ENCODE assay signal across 8 cellular contexts in the genomic region with DNA sequence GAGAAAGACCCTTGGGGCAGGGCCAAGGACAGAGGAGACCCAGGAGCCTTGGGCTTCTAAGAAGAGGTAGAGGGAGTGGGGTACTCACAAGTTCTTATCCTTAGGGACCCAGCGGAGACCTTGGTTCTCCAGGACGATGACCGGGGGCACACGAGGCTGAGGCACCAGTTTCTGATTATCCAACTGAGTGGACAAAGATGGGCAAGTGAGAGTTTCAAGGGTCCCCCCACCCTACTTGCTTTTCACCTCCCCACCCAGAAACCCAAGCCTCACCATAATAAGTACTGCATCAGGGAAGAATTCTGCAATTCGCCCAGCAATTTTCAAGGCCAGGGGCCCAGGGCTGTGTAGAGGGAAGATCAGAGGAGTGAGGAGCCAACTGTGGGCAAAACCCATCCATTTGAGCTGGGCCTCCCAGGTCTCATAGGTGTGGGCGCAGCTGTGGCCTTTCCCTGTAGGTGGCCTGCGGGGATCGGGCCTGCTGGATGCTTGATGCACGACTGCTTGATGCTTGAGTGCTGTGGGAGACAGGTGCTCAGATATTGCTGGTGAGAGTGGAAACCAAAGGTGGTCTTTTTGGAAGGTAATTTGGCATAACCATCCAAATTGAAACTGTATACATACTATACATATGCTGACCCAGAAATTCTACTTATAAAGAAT. TPM values are rescaled to one million over a fixed set of nuclear protein-coding genes. Genes with fewer than 3 reads are reported as not detected.
DNase-seq lines count a peak whose midpoint lies in the region; ATAC-seq and TF ChIP-seq lines count a peak whose summit lies in the region.

No MANE protein-coding gene starts in this region.

- H3K9ac ChIP-seq in HUES48 (ENCODE audit: low read depth, low read length): no peak overlapping the region

- peaks cover 44% of the 10 kb centered on the region for H3K4me1 ChIP-seq in CD8-positive, alpha-beta T cell (ENCODE audit: insufficient read depth, low read length)
- peaks cover 9% of the 10 kb centered on the region for H3K4me1 ChIP-seq in HUES48 (ENCODE audit: control insufficient read depth, insufficient read depth, low read length)

- H3K27me3 ChIP-seq in CD8-positive, alpha-beta T cell (ENCODE audit: insufficient read depth, low read length): no peaks in the 10 kb centered on the region
- no peaks in the 10 kb centered on the region for H3K27me3 ChIP-seq in HUES48 (ENCODE audit: control insufficient read depth, insufficient read depth, low read length)

- peaks cover 60% of the 10 kb centered on the region for H3K36me3 Mint-ChIP-seq in CD8-positive, alpha-beta T cell
- peaks cover 57% of the 10 kb centered on the region for H3K36me3 Mint-ChIP-seq in activated naive CD8-positive, alpha-beta T cell treated with anti-CD3 and anti-CD28 coated beads for 36 hours
- peaks cover 23% of the 10 kb centered on the region for H3K36me3 Mint-ChIP-seq in natural killer cell treated with Interleukin-12 subunit alpha and Interleukin-12 subunit beta and Interleukin-15 and Interleukin-18, amount 100 ng/mL, for 72 hours

- H3K27ac Mint-ChIP-seq in CD8-positive, alpha-beta T cell: no peak overlapping the region
- peak overlapping the region; percentile 77 for H3K27ac Mint-ChIP-seq in activated naive CD8-positive, alpha-beta T cell treated with anti-CD3 and anti-CD28 coated beads for 36 hours
- H3K27ac Mint-ChIP-seq in natural killer cell treated with Interleukin-12 subunit alpha and Interleukin-12 subunit beta and Interleukin-15 and Interleukin-18, amount 100 ng/mL, for 72 hours: peak overlapping the region; percentile 86 to 97

- H3K9me3 Mint-ChIP-seq in CD8-positive, alpha-beta T cell: no peaks in the 10 kb centered on the region
- no peaks in the 10 kb centered on the region for H3K9me3 Mint-ChIP-seq in activated naive CD8-positive, alpha-beta T cell treated with anti-CD3 and anti-CD28 coated beads for 36 hours
- no peaks in the 10 kb centered on the region for H3K9me3 Mint-ChIP-seq in natural killer cell treated with Interleukin-12 subunit alpha and Interleukin-12 subunit beta and Interleukin-15 and Interleukin-18, amount 100 ng/mL, for 72 hours

- H3K4me3 Mint-ChIP-seq in CD8-positive, alpha-beta T cell: peak overlapping the region; percentile 35
- H3K4me3 Mint-ChIP-seq in activated naive CD8-positive, alpha-beta T cell treated with anti-CD3 and anti-CD28 coated beads for 36 hours: peak overlapping the region; percentile 96
- peak overlapping the region; percentile 85 for H3K4me3 Mint-ChIP-seq in natural killer cell treated with Interleukin-12 subunit alpha and Interleukin-12 subunit beta and Interleukin-15 and Interleukin-18, amount 100 ng/mL, for 72 hours

- POLR2A ChIA-PET in CD8-positive, alpha-beta T cell (lab: Charles Lee): interaction anchor here (1.0 to 2.5 kb wide), 2 partner anchors 13 to 30 kb away, joined by 3 to 9 read pairs; no protein-coding TSS in a partner anchor

- DNase-seq in CD8-positive, alpha-beta T cell: no peak
- peak; percentile 38 for DNase-seq in activated naive CD8-positive, alpha-beta T cell treated with anti-CD3 and anti-CD28 coated beads for 36 hours
- no peak for DNase-seq in natural killer cell treated with Interleukin-12 subunit alpha and Interleukin-12 subunit beta and Interleukin-15 and Interleukin-18, amount 100 ng/mL, for 72 hours (ENCODE audit: low spot score)
- DNase-seq in NCI-H1694 (lab: John Stamatoyannopoulos, UW) (no peak), SK-N-DZ (ENCODE audit: low spot score) (no peak)

- no peak for TF ChIP-seq CTCF in CD8-positive, alpha-beta T cell (IDR thresholded peaks at IDR 0.05)

- H3K27ac ChIP-seq in CD8-positive, alpha-beta T cell (ENCODE audit: low read depth, low read length): no peak overlapping the region
- H3K27ac ChIP-seq in HUES48 (ENCODE audit: low read depth, low read length): no peak overlapping the region

- H3K36me3 ChIP-seq in CD8-positive, alpha-beta T cell (ENCODE audit: insufficient read depth, low read length): peaks cover 27% of the 10 kb centered on the region
- peaks cover 42% of the 10 kb centered on the region for H3K36me3 ChIP-seq in HUES48 (ENCODE audit: control insufficient read depth, insufficient read depth, low read length)

- intact Hi-C loops in CD8-positive, alpha-beta T cell (cut with DNase I, micrococcal nuclease): no loop called here

- H3K4me1 Mint-ChIP-seq in CD8-positive, alpha-beta T cell (ENCODE audit: low read depth): peaks cover 66% of the 10 kb centered on the region
- H3K4me1 Mint-ChIP-seq in activated naive CD8-positive, alpha-beta T cell treated with anti-CD3 and anti-CD28 coated beads for 36 hours: peaks cover 59% of the 10 kb centered on the region
- H3K4me1 Mint-ChIP-seq in natural killer cell treated with Interleukin-12 subunit alpha and Interleukin-12 subunit beta and Interleukin-15 and Interleukin-18, amount 100 ng/mL, for 72 hours (ENCODE audit: low read depth in 2 of 2): peaks cover 54 to 59% of the 10 kb centered on the region in 2 donors

- no peaks in the 10 kb centered on the region for H3K9me3 ChIP-seq in CD8-positive, alpha-beta T cell (ENCODE audit: low read length)
- no peaks in the 10 kb centered on the region for H3K9me3 ChIP-seq in HUES48 (ENCODE audit: control insufficient read depth, insufficient read depth, low read length)

- ATAC-seq in CD8-positive, alpha-beta T cell: no peak
- no peak for ATAC-seq in natural killer cell treated with Interleukin-12 subunit alpha and Interleukin-12 subunit beta and Interleukin-15 and Interleukin-18, amount 100 ng/mL, for 72 hours
- ATAC-seq in GM21723 (IDR thresholded peaks at IDR 0.05; ENCODE audit: unreplicated experiment) (no peak), HG03460 (IDR thresholded peaks at IDR 0.05; ENCODE audit: unreplicated experiment) (no peak)

- CTCF ChIA-PET in CD8-positive, alpha-beta T cell (lab: Charles Lee): interaction anchor here (1.3 to 4.9 kb wide), 3 partner anchors 11 to 30 kb away, joined by 3 to 29 read pairs (median 14); partner anchors contain the start of gene IRF9

- H3K4me3 ChIP-seq in CD8-positive, alpha-beta T cell (ENCODE audit: low read depth, low read length): no peak overlapping the region
- peak overlapping the region; percentile 86 for H3K4me3 ChIP-seq in HUES48 (ENCODE audit: low read depth, low read length)

- no peaks in the 10 kb centered on the region for H3K27me3 Mint-ChIP-seq in CD8-positive, alpha-beta T cell (ENCODE audit: low read depth)
- H3K27me3 Mint-ChIP-seq in activated naive CD8-positive, alpha-beta T cell treated with anti-CD3 and anti-CD28 coated beads for 36 hours: no peaks in the 10 kb centered on the region
- no peaks in the 10 kb centered on the region for H3K27me3 Mint-ChIP-seq in natural killer cell treated with Interleukin-12 subunit alpha and Interleukin-12 subunit beta and Interleukin-15 and Interleukin-18, amount 100 ng/mL, for 72 hours

RNA-seq across cellular contexts. Expression of gene EMC9, which starts 2.0 kb away (rescaled TPM):
- total RNA-seq in CD8-positive, alpha-beta T cell: 10 to 100 TPM in 1 of 2 experiments, 1 to 10 TPM in 1; 7.8 to 10.4 TPM
- 10 to 100 TPM; 39.1 to 40.1 TPM for total RNA-seq in activated naive CD8-positive, alpha-beta T cell treated with anti-CD3 and anti-CD28 coated beads for 36 hours
- total RNA-seq in natural killer cell treated with Interleukin-12 subunit alpha and Interleukin-12 subunit beta and Interleukin-15 and Interleukin-18, amount 100 ng/mL, for 72 hours: 10 to 100 TPM; 28.7 to 37.5 TPM
- 36.5 and 41.8 TPM in 2 replicates for polyA plus RNA-seq in SK-N-DZ (2014; cell fraction: cytosol; rRNA removed)
- polyA plus RNA-seq in SK-N-DZ (2014; cell fraction: nucleus; rRNA removed): 62.5 and 81.9 TPM in 2 replicates

RNA-seq across cellular contexts. Expression of gene PSME1, which starts 3.4 kb away (rescaled TPM):
- total RNA-seq in CD8-positive, alpha-beta T cell: 100 to 1,000 TPM; 200 to 207 TPM
- total RNA-seq in activated naive CD8-positive, alpha-beta T cell treated with anti-CD3 and anti-CD28 coated beads for 36 hours: 100 to 1,000 TPM; 476 to 479 TPM
- 100 to 1,000 TPM; 237 to 406 TPM for total RNA-seq in natural killer cell treated with Interleukin-12 subunit alpha and Interleukin-12 subunit beta and Interleukin-15 and Interleukin-18, amount 100 ng/mL, for 72 hours
- polyA plus RNA-seq in SK-N-DZ (2014; cell fraction: cytosol; rRNA removed): 103 and 129 TPM in 2 replicates
- 84.8 and 95.8 TPM in 2 replicates for polyA plus RNA-seq in SK-N-DZ (2014; cell fraction: nucleus; rRNA removed)

RNA-seq across cellular contexts. Expression of gene PSME2, which starts 7.0 kb away (rescaled TPM):
- total RNA-seq in CD8-positive, alpha-beta T cell: 10 to 100 TPM; 90.1 to 91.0 TPM
- 100 to 1,000 TPM; 541 to 558 TPM for total RNA-seq in activated naive CD8-positive, alpha-beta T cell treated with anti-CD3 and anti-CD28 coated beads for 36 hours
- total RNA-seq in natural killer cell treated with Interleukin-12 subunit alpha and Interleukin-12 subunit beta and Interleukin-15 and Interleukin-18, amount 100 ng/mL, for 72 hours: 100 to 1,000 TPM; 600 to 673 TPM
- 35.4 and 65.6 TPM in 2 replicates for polyA plus RNA-seq in SK-N-DZ (2014; cell fraction: cytosol; rRNA removed)
- 159 and 241 TPM in 2 replicates for polyA plus RNA-seq in SK-N-DZ (2014; cell fraction: nucleus; rRNA removed)

RNA-seq across cellular contexts. Expression of gene RNF31, which starts 7.9 kb away (rescaled TPM):
- total RNA-seq in CD8-positive, alpha-beta T cell: 10 to 100 TPM; 45.4 to 51.7 TPM
- 10 to 100 TPM; 82.2 to 86.5 TPM for total RNA-seq in activated naive CD8-positive, alpha-beta T cell treated with anti-CD3 and anti-CD28 coated beads for 36 hours
- 100 to 1,000 TPM; 115 to 170 TPM for total RNA-seq in natural killer cell treated with Interleukin-12 subunit alpha and Interleukin-12 subunit beta and Interleukin-15 and Interleukin-18, amount 100 ng/mL, for 72 hours
- polyA plus RNA-seq in SK-N-DZ (2014; cell fraction: cytosol; rRNA removed): 36.2 and 37.0 TPM in 2 replicates
- 107 and 214 TPM in 2 replicates for polyA plus RNA-seq in SK-N-DZ (2014; cell fraction: nucleus; rRNA removed)

RNA-seq across cellular contexts. Expression of gene FITM1, which starts 8.9 kb away (rescaled TPM):
- total RNA-seq in CD8-positive, alpha-beta T cell: 1 to 10 TPM; 1.7 to 2.4 TPM
- under 1 TPM in 1 of 2 experiments, not detected in 1; 0.29 TPM for total RNA-seq in activated naive CD8-positive, alpha-beta T cell treated with anti-CD3 and anti-CD28 coated beads for 36 hours
- 1 to 10 TPM in 1 of 2 donors, under 1 TPM in 1; 0.67 to 1.8 TPM for total RNA-seq in natural killer cell treated with Interleukin-12 subunit alpha and Interleukin-12 subunit beta and Interleukin-15 and Interleukin-18, amount 100 ng/mL, for 72 hours
- polyA plus RNA-seq in SK-N-DZ (2014; cell fraction: cytosol; rRNA removed): 10.0 and 12.6 TPM in 2 replicates
- polyA plus RNA-seq in SK-N-DZ (2014; cell fraction: nucleus; rRNA removed): 9.1 and 15.9 TPM in 2 replicates

Comparison
In these comparisons a context has a peak if more than half of its experiments do, and no peak if none do; other contexts are left out.
1. H3K4me3 Mint-ChIP-seq: peak in every context shown above with its lines; median percentile 96 in activated naive CD8-positive, alpha-beta T cell treated with anti-CD3 and anti-CD28 coated beads for 36 hours; 85 in natural killer cell treated with Interleukin-12 subunit alpha and Interleukin-12 subunit beta and Interleukin-15 and Interleukin-18, amount 100 ng/mL, for 72 hours; 35 in CD8-positive, alpha-beta T cell.
2. RNA of gene PSME2, which starts 7.0 kb away (total RNA-seq): 600 to 673 TPM in natural killer cell treated with Interleukin-12 subunit alpha and Interleukin-12 subunit beta and Interleukin-15 and Interleukin-18, amount 100 ng/mL, for 72 hours and 541 to 558 TPM in activated naive CD8-positive, alpha-beta T cell treated with anti-CD3 and anti-CD28 coated beads for 36 hours; 90.1 to 91.0 TPM in CD8-positive, alpha-beta T cell; every median in the first group is over 4 times any median in the second.